In the genomic region with DNA sequence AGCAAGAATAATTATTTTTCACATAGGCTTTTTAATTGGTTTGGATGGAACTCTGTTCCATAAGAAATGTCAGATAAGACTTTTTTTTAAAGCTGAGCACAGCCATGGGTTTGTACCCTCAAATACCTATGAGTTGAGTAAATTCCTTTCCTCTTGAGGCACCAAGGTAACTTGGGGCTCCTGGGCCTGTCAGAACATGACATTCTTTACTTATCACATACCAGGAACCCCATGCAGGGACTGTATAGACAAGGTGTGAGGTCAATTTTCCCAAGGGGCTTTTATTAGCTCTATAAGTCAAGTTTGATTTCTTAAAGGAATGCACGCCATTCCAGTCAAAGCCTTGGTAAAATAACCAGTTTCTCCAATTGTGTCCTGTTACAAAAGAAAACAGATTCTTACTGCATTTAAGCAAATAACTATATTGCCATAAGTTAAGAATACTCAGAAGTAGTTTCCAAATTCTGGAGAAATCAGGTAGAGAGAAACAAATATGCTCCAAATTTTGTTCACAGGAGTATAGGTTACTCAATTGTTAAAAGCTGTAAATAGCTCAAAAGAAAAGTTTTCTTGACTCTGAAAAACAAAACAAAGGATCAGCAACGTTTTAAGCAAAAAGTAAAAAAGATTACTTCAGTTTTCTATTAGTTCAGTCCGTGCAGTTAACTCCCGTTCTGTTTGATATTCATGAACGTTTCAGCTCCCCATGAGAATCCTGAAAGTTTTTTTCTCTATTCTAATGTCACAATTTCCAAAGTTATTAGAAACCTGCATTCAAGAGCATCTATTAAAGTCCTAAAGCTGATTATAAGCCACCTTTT, we compare ENCODE assay signal across 17 cellular contexts.
"Had no signal": no experiment of that assay in that cellular context is flagged by ENCODE, and none has a peak within 500 bp of the region (broad histone marks: within the 10 kb centered on the region; RNA-seq: fewer than 3 reads in every experiment).

No MANE protein-coding gene starts in this region.

- H3K4me2 ChIP-seq: hepatocyte had no signal

- H3K9me3 ChIP-seq: thoracic aorta had no signal

- H3K79me2 ChIP-seq: hepatocyte had no signal

- H2AFZ ChIP-seq: hepatocyte had no signal

- H3K27ac ChIP-seq: hepatocyte, right atrium auricular region, sigmoid colon, skin epidermis, stomach, thoracic aorta, transverse colon had no signal

- H3K36me3 ChIP-seq: right atrium auricular region, sigmoid colon, stomach, thoracic aorta, transverse colon had no signal

- DNase-seq: effector memory CD4-positive, alpha-beta T cell; foreskin melanocyte; head of caudate nucleus; kidney glomerular epithelial cell; mucosa of descending colon; naive thymus-derived CD8-positive, alpha-beta T cell; posterior cingulate gyrus; sigmoid colon; stimulated activated CD4-positive, alpha-beta T cell treated with anti-CD3 and anti-CD28 coated beads, Interleukin-2, amount 100 ng/mL, for 24 hours; stimulated activated naive CD4-positive, alpha-beta T cell; stomach; substantia nigra; transverse colon had no signal

- H3K4me3 ChIP-seq: hepatocyte, mucosa of descending colon, right atrium auricular region, sigmoid colon, skin epidermis, stomach, thoracic aorta, transverse colon had no signal

- H3K27me3 ChIP-seq: hepatocyte, right atrium auricular region, sigmoid colon, stomach, transverse colon had no signal

- ATAC-seq: mucosa of descending colon; naive thymus-derived CD8-positive, alpha-beta T cell had no signal

- H3K4me1 ChIP-seq: right atrium auricular region, sigmoid colon, stomach, transverse colon had no signal
